Comparison of ENCODE assay signal across 14 cellular contexts in genomic region chr1:21035794-21036193, GRCh38.
DNase-seq lines count a peak whose midpoint lies in the region; ATAC-seq and TF ChIP-seq lines count a peak whose summit lies in the region.
"Had no signal": no experiment of that assay in that cellular context is flagged by ENCODE, and none has a peak within 500 bp of the region (broad histone marks: within the 10 kb centered on the region; RNA-seq: fewer than 3 reads in every experiment).

No MANE protein-coding gene starts in this region.

- no peak overlapping the region for H2AK5ac ChIP-seq in neuronal stem cell (ENCODE audit: low read depth, low read length)

- no peak overlapping the region for H4K91ac ChIP-seq in neuronal stem cell (ENCODE audit: low read depth, low read length, poor library complexity)

- H2AFZ ChIP-seq in neuronal stem cell (ENCODE audit: low read length): no peak overlapping the region

- CTCF ChIA-PET in HEK293 (lab: Yijun Ruan, JAX): interaction anchor here (0.7 kb wide), 1 partner anchor 1452 kb away, joined by 3 read pairs; no protein-coding TSS in a partner anchor

- no peak overlapping the region for H3K9ac ChIP-seq in neuronal stem cell (ENCODE audit: low read depth, low read length, poor library complexity)

- no peak overlapping the region for H3K23ac ChIP-seq in neuronal stem cell (ENCODE audit: low read depth, low read length, poor library complexity)

- TF ChIP-seq CTCF in HEK293 (tag by site-specific recombination; IDR thresholded peaks at IDR 0.05) (no peak), NB4 (IDR thresholded peaks at IDR 0.05; ENCODE audit: low read depth, low read length) (no peak), heart right ventricle (IDR thresholded peaks at IDR 0.05) (no peak), ovary (IDR thresholded peaks at IDR 0.05) (no peak), foreskin keratinocyte (conservative IDR thresholded peaks at IDR 0.05) (no peak)

- H3K4me3 ChIP-seq in HEK293 (ENCODE audit: low read depth, low read length): no peak overlapping the region
- H3K4me3 ChIP-seq in NB4 (ENCODE audit: low read depth, low read length): no peak overlapping the region
- H3K4me3 ChIP-seq in heart right ventricle: no peak overlapping the region
- H3K4me3 ChIP-seq in neuronal stem cell (ENCODE audit: low read length in 2 of 2): no peak overlapping the region
- no peak overlapping the region for H3K4me3 ChIP-seq in ovary
- H3K4me3 ChIP-seq: A549, GM12878 had no signal

- H3K4me1 ChIP-seq in HEK293 (ENCODE audit: control insufficient read depth, insufficient read depth, low read length) (no peaks in the 10 kb centered on the region), heart right ventricle (peaks cover 5 to 39% (median 13%) of the 10 kb centered on the region in 9 donors), neuronal stem cell (ENCODE audit: control insufficient read depth in 2 of 2, insufficient read depth in 1 of 2, low read depth in 1 of 2, low read length in 2 of 2) (peaks cover 0 to 3% of the 10 kb centered on the region in 2 donors), ovary (ENCODE audit: insufficient read depth) (no peaks in the 10 kb centered on the region), foreskin keratinocyte (no peaks in the 10 kb centered on the region)
- H3K4me1 ChIP-seq: BE2C had no signal

- no peaks in the 10 kb centered on the region for H3K9me3 ChIP-seq in HEK293 (ENCODE audit: control insufficient read depth, insufficient read depth, low read depth, low read length)
- H3K9me3 ChIP-seq in heart right ventricle: no peaks in the 10 kb centered on the region
- peaks cover 0 to 18% of the 10 kb centered on the region in 2 donors for H3K9me3 ChIP-seq in neuronal stem cell (replicated peaks in 1 of 2; ENCODE audit: control insufficient read depth in 2 of 2, insufficient read depth in 1 of 2, low read depth in 1 of 2, low read length in 2 of 2)
- no peaks in the 10 kb centered on the region for H3K9me3 ChIP-seq in ovary
- H3K9me3 ChIP-seq: A549, BE2C had no signal

- no peak overlapping the region for H4K8ac ChIP-seq in neuronal stem cell (ENCODE audit: low read depth, low read length)

- H2BK5ac ChIP-seq in neuronal stem cell (ENCODE audit: low read length): no peak overlapping the region

- H3K4me2 ChIP-seq in neuronal stem cell (ENCODE audit: insufficient read depth, low read length, poor library complexity, severe bottlenecking): no peak overlapping the region
- H3K4me2 ChIP-seq: A549 had no signal

- H3K27ac ChIP-seq in HEK293 (ENCODE audit: extremely low read depth, low read depth, low read length) (no peak overlapping the region), heart right ventricle (no peak overlapping the region), neuronal stem cell (replicated peaks; ENCODE audit: low read length) (no peak overlapping the region), ovary (no peak overlapping the region), foreskin keratinocyte (no peak overlapping the region)
- H3K27ac ChIP-seq: A549 had no signal

- H3K36me3 ChIP-seq in HEK293 (ENCODE audit: control insufficient read depth in 2 of 2, insufficient read depth in 1 of 2, low read length in 2 of 2) (peaks cover 0 to 13% of the 10 kb centered on the region in 2 experiments; a peak in 1 of 3 replicates), heart right ventricle (peaks cover 0 to 7% (median 0%) of the 10 kb centered on the region in 9 donors), neuronal stem cell (replicated peaks in 1 of 2; ENCODE audit: control insufficient read depth in 2 of 2, insufficient read depth in 2 of 2, low read length in 2 of 2) (peaks cover 5 to 13% of the 10 kb centered on the region in 2 donors), ovary (no peaks in the 10 kb centered on the region)
- H3K36me3 ChIP-seq: BE2C had no signal

- ATAC-seq in heart right ventricle: peak in 6 of 8 donors; percentile 24 to 54 (median 43)
- ATAC-seq in foreskin keratinocyte: no peak
- ATAC-seq: A549, GM12878, HCT116 had no signal

- peak overlapping the region; percentile 22 for H2BK12ac ChIP-seq in neuronal stem cell (ENCODE audit: low read length)

- no peak for TF ChIP-seq EP300 in ovary (IDR thresholded peaks at IDR 0.05)

- H3K14ac ChIP-seq in neuronal stem cell (ENCODE audit: low read length): peak overlapping the region; percentile 82

- WGBS in heart right ventricle, 2 donors: 60 to 61% methylated on average over 2 of the region's 2 CpGs
- no CpG with 5 or more reads among the region's 2 CpGs for WGBS in neuronal stem cell (ENCODE audit: extremely low coverage in 2 of 2, insufficient read length in 2 of 2, insufficient replicate concordance in 1 of 2), 2 donors
- 36 to 100% (median 47%) methylated on average over 2 of the region's 2 CpGs for WGBS in ovary, 3 donors

- no peak overlapping the region for H2BK15ac ChIP-seq in neuronal stem cell (ENCODE audit: low read length)

- TF ChIP-seq POLR2A in NB4 (IDR thresholded peaks at IDR 0.05; ENCODE audit: extremely low read depth, insufficient read length): no peak
- TF ChIP-seq POLR2A in ovary (IDR thresholded peaks at IDR 0.05): no peak

- peaks cover 15% of the 10 kb centered on the region for H3K79me1 ChIP-seq in neuronal stem cell (ENCODE audit: low read depth, low read length)

- H3K4ac ChIP-seq in neuronal stem cell (ENCODE audit: low read length): no peak overlapping the region

- intact Hi-C loops in heart right ventricle (cut with DNase I): loop anchor here in 1 of 10 donors (2.0 kb wide), 1 partner anchor 33 kb away; no protein-coding TSS in a partner anchor
- intact Hi-C loops in posterior cingulate gyrus (cut with DNase I): no loop called here
- intact Hi-C loops in ovary (cut with DNase I): no loop called here

- DNase-seq in NB4 (ENCODE audit: low read depth) (peak; percentile 8), heart right ventricle (no peak), neuronal stem cell (ENCODE audit: low spot score) (no peak), HuH-7.5 (ENCODE audit: low spot score) (no peak), posterior cingulate gyrus (no peak), ovary (no peak), foreskin keratinocyte (no peak)
- DNase-seq: BE2C; CD4-positive, alpha-beta memory T cell; DMS79 had no signal

- H3K18ac ChIP-seq in neuronal stem cell (ENCODE audit: low read length): peak overlapping the region; percentile 89

- no peaks in the 10 kb centered on the region for H3K27me3 ChIP-seq in heart right ventricle
- no peaks in the 10 kb centered on the region for H3K27me3 ChIP-seq in neuronal stem cell (ENCODE audit: control insufficient read depth in 3 of 3, insufficient read depth in 3 of 3, low read depth in 1 of 3, low read length in 3 of 3)
- no peaks in the 10 kb centered on the region for H3K27me3 ChIP-seq in ovary
- H3K27me3 ChIP-seq in foreskin keratinocyte: no peaks in the 10 kb centered on the region
- H3K27me3 ChIP-seq: BE2C had no signal

- POLR2A ChIA-PET in HEK293 (lab: Yijun Ruan, JAX): no interaction called here

- no peak overlapping the region for H2BK120ac ChIP-seq in neuronal stem cell (ENCODE audit: low read depth, low read length)

TF ChIP-seq in HEK293, 187 proteins besides CTCF, POLR2A, EP300 and RAD21 (continues in another document):
- TF ChIP-seq SETDB1 (IDR thresholded peaks at IDR 0.05; ENCODE audit: insufficient read length, low read length) (peak; percentile 83), ZNF10 (tag by site-specific recombination; IDR thresholded peaks at IDR 0.05) (no peak), ZBTB1 (tag by site-specific recombination; IDR thresholded peaks at IDR 0.05) (no peak), OVOL3 (tag by site-specific recombination; IDR thresholded peaks at IDR 0.05) (no peak), ZNF664 (tag by site-specific recombination; IDR thresholded peaks at IDR 0.05) (no peak), KLF8 (tag by site-specific recombination; IDR thresholded peaks at IDR 0.05) (no peak), EGR2 (tag by site-specific recombination; IDR thresholded peaks at IDR 0.05; ENCODE audit: low read depth) (peak; percentile 35; the same call in 1 of the 2 replicates), GFI1B (tag by site-specific recombination; IDR thresholded peaks at IDR 0.05) (no peak), ZSCAN4 (tag by site-specific recombination; IDR thresholded peaks at IDR 0.05) (no peak), ZNF561 (tag by site-specific recombination; IDR thresholded peaks at IDR 0.05; ENCODE audit: borderline replicate concordance) (no peak)
- TF ChIP-seq, protein P1, sequence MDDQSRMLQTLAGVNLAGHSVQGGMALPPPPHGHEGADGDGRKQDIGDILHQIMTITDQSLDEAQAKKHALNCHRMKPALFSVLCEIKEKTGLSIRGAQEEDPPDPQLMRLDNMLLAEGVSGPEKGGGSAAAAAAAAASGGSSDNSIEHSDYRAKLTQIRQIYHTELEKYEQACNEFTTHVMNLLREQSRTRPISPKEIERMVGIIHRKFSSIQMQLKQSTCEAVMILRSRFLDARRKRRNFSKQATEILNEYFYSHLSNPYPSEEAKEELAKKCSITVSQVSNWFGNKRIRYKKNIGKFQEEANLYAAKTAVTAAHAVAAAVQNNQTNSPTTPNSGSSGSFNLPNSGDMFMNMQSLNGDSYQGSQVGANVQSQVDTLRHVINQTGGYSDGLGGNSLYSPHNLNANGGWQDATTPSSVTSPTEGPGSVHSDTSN (CRISPR knock-in tag; IDR thresholded peaks at IDR 0.05): no peak
